In genomic region chr6:139638179-139638872, GRCh38 we compare ENCODE assay signal across 21 cellular contexts.
DNase-seq lines count a peak whose midpoint lies in the region; ATAC-seq and TF ChIP-seq lines count a peak whose summit lies in the region.
"Had no signal": no experiment of that assay in that cellular context is flagged by ENCODE, and none has a peak within 500 bp of the region (broad histone marks: within the 10 kb centered on the region; RNA-seq: fewer than 3 reads in every experiment).

No MANE protein-coding gene starts in this region.

- TF ChIP-seq CTCF in CD14-positive monocyte (IDR thresholded peaks at IDR 0.05) (no peak), nephron progenitor cell (IDR thresholded peaks at IDR 0.05) (no peak)
- no peak for TF ChIP-seq CTCF in activated CD8-positive, alpha-beta T cell treated with anti-CD3 and anti-CD28 coated beads for 36 hours (IDR thresholded peaks at IDR 0.05)

- H3K36me3 ChIP-seq in effector memory CD4-positive, alpha-beta T cell (ENCODE audit: control insufficient read depth, insufficient read depth, low read length), result no peaks in the 10 kb centered on the region
- H3K36me3 ChIP-seq: SJCRH30 had no signal

- H3K4me3 Mint-ChIP-seq in CD14-positive monocyte (no peak overlapping the region), nephron progenitor cell (no peak overlapping the region)
- H3K4me3 Mint-ChIP-seq in dendritic cell treated with granulocyte-macrophage colony-stimulating factor and Interleukin-4, amounts not matched to agents 40 ng/mL and 50 ng/mL, for 4 days, result no peak overlapping the region
- no peak overlapping the region for H3K4me3 Mint-ChIP-seq in activated CD8-positive, alpha-beta T cell treated with anti-CD3 and anti-CD28 coated beads for 36 hours
- H3K4me3 Mint-ChIP-seq: CD4-positive, alpha-beta T cell; GM23338; H9 had no signal

- H3K9me3 ChIP-seq in effector memory CD4-positive, alpha-beta T cell (ENCODE audit: control insufficient read depth, low read length), result no peaks in the 10 kb centered on the region
- H3K9me3 ChIP-seq: SJCRH30 had no signal

- H3K27me3 ChIP-seq in effector memory CD4-positive, alpha-beta T cell (replicated peaks; ENCODE audit: control insufficient read depth, insufficient read depth, low read length, poor library complexity, severe bottlenecking), result no peaks in the 10 kb centered on the region
- H3K27me3 ChIP-seq: SJCRH30 had no signal

- H3K4me1 ChIP-seq in effector memory CD4-positive, alpha-beta T cell (ENCODE audit: control insufficient read depth, insufficient read depth, low read length, poor library complexity, severe bottlenecking), result no peaks in the 10 kb centered on the region
- H3K4me1 ChIP-seq: SJCRH30 had no signal

- H3K4me3 ChIP-seq in effector memory CD4-positive, alpha-beta T cell (ENCODE audit: insufficient read depth, low read depth, low read length, poor library complexity, severe bottlenecking), result no peak overlapping the region
- H3K4me3 ChIP-seq: GM23338, SJCRH30 had no signal

- peaks cover 0 to 5% (median 3%) of the 10 kb centered on the region in 7 donors for H3K9me3 Mint-ChIP-seq in CD14-positive monocyte
- H3K9me3 Mint-ChIP-seq in dendritic cell treated with granulocyte-macrophage colony-stimulating factor and Interleukin-4, amounts not matched to agents 40 ng/mL and 50 ng/mL, for 4 days, result no peaks in the 10 kb centered on the region
- H3K9me3 Mint-ChIP-seq in nephron progenitor cell, result peaks cover 4% of the 10 kb centered on the region
- H3K9me3 Mint-ChIP-seq in activated CD8-positive, alpha-beta T cell treated with anti-CD3 and anti-CD28 coated beads for 36 hours, result no peaks in the 10 kb centered on the region
- H3K9me3 Mint-ChIP-seq: CD4-positive, alpha-beta T cell; GM23338; H9 had no signal

- H3K27ac Mint-ChIP-seq in CD14-positive monocyte (peak overlapping the region; percentile 21 to 76 (median 48)), nephron progenitor cell (peak overlapping the region; percentile 64)
- H3K27ac Mint-ChIP-seq in dendritic cell treated with granulocyte-macrophage colony-stimulating factor and Interleukin-4, amounts not matched to agents 40 ng/mL and 50 ng/mL, for 4 days, result peak overlapping the region; percentile 72
- no peak overlapping the region for H3K27ac Mint-ChIP-seq in activated CD8-positive, alpha-beta T cell treated with anti-CD3 and anti-CD28 coated beads for 36 hours
- H3K27ac Mint-ChIP-seq: CD4-positive, alpha-beta T cell; GM23338; H9 had no signal

- CTCF ChIA-PET in activated CD8-positive, alpha-beta T cell treated with anti-CD3 and anti-CD28 coated beads for 36 hours (lab: Charles Lee), result interaction anchor here (1.0 kb wide), 1 partner anchor 9 kb away, joined by 3 read pairs; no protein-coding TSS in a partner anchor

- intact Hi-C loops in CD14-positive monocyte (cut with micrococcal nuclease), result loop anchor here in 1 of 2 donors (10.0 kb wide), 1 partner anchor 264 kb away; the partner anchor contains the start of gene CITED2
- intact Hi-C loops in dendritic cell treated with granulocyte-macrophage colony-stimulating factor and Interleukin-4, amounts not matched to agents 40 ng/mL and 50 ng/mL, for 4 days (cut with micrococcal nuclease), result no loop called here
- intact Hi-C loops in activated CD8-positive, alpha-beta T cell treated with anti-CD3 and anti-CD28 coated beads for 36 hours (cut with micrococcal nuclease), result no loop called here

- H3K27ac ChIP-seq in effector memory CD4-positive, alpha-beta T cell (ENCODE audit: insufficient read depth, low read length, poor library complexity, severe bottlenecking), result no peak overlapping the region
- H3K27ac ChIP-seq: SJCRH30 had no signal

- H3K27me3 Mint-ChIP-seq in CD14-positive monocyte (ENCODE audit: low read depth in 3 of 3) (peaks cover 0 to 3% (median 0%) of the 10 kb centered on the region in 3 donors), nephron progenitor cell (ENCODE audit: low read depth, poor library complexity) (peaks cover 3% of the 10 kb centered on the region)
- H3K27me3 Mint-ChIP-seq in dendritic cell treated with granulocyte-macrophage colony-stimulating factor and Interleukin-4, amounts not matched to agents 40 ng/mL and 50 ng/mL, for 4 days, result no peaks in the 10 kb centered on the region
- H3K27me3 Mint-ChIP-seq in activated CD8-positive, alpha-beta T cell treated with anti-CD3 and anti-CD28 coated beads for 36 hours, result peaks cover 4% of the 10 kb centered on the region

- no peak for ATAC-seq in activated CD8-positive, alpha-beta T cell treated with anti-CD3 and anti-CD28 coated beads for 36 hours
- ATAC-seq: GM23338, SK-N-SH treated with all-trans-retinoic acid at 6 μM for 48 hours had no signal

- DNase-seq in CD14-positive monocyte (ENCODE audit: low spot score) (no peak), MV-4-11 (lab: John Stamatoyannopoulos, UW) (peak; percentile 48), nephron progenitor cell (no peak), NAMALWA (ENCODE audit: low spot score) (no peak)
- no peak for DNase-seq in activated T-cell treated with anti-CD3 and anti-CD28 coated beads, Interleukin-2, amount 50 U/mL, for 48 hours
- no peak for DNase-seq in effector memory CD4-positive, alpha-beta T cell
- no peak for DNase-seq in activated CD8-positive, alpha-beta T cell treated with anti-CD3 and anti-CD28 coated beads for 36 hours
- DNase-seq: CD4-positive, alpha-beta T cell; H9; KBM-7; NCI-H1092; NCI-H1417 treated with DMSO at 0.1 percent for 48 hours; NCI-H1694 treated with DMSO at 0.1 percent for 48 hours; NCI-H2081; NCI-H226; NCI-H510A; NCI-H69; SJCRH30 had no signal

- H3K36me3 Mint-ChIP-seq in CD14-positive monocyte, result no peaks in the 10 kb centered on the region
- no peaks in the 10 kb centered on the region for H3K36me3 Mint-ChIP-seq in dendritic cell treated with granulocyte-macrophage colony-stimulating factor and Interleukin-4, amounts not matched to agents 40 ng/mL and 50 ng/mL, for 4 days (ENCODE audit: low read depth)
- peaks cover 6% of the 10 kb centered on the region for H3K36me3 Mint-ChIP-seq in nephron progenitor cell (ENCODE audit: low read depth)
- H3K36me3 Mint-ChIP-seq in activated CD8-positive, alpha-beta T cell treated with anti-CD3 and anti-CD28 coated beads for 36 hours (ENCODE audit: low read depth), result no peaks in the 10 kb centered on the region

- peaks cover 59% of the 10 kb centered on the region for H3K4me1 Mint-ChIP-seq in CD14-positive monocyte
- H3K4me1 Mint-ChIP-seq in dendritic cell treated with granulocyte-macrophage colony-stimulating factor and Interleukin-4, amounts not matched to agents 40 ng/mL and 50 ng/mL, for 4 days (ENCODE audit: low read depth), result peaks cover 47% of the 10 kb centered on the region
- peaks cover 20% of the 10 kb centered on the region for H3K4me1 Mint-ChIP-seq in nephron progenitor cell
- H3K4me1 Mint-ChIP-seq in activated CD8-positive, alpha-beta T cell treated with anti-CD3 and anti-CD28 coated beads for 36 hours (ENCODE audit: low read depth), result peaks cover 7% of the 10 kb centered on the region
- H3K4me1 Mint-ChIP-seq: GM23338, H9 had no signal

- POLR2A ChIA-PET in activated CD8-positive, alpha-beta T cell treated with anti-CD3 and anti-CD28 coated beads for 36 hours (lab: Charles Lee), result no interaction called here
